ENCODE assay signal across 1 cellular context in the genomic region with DNA sequence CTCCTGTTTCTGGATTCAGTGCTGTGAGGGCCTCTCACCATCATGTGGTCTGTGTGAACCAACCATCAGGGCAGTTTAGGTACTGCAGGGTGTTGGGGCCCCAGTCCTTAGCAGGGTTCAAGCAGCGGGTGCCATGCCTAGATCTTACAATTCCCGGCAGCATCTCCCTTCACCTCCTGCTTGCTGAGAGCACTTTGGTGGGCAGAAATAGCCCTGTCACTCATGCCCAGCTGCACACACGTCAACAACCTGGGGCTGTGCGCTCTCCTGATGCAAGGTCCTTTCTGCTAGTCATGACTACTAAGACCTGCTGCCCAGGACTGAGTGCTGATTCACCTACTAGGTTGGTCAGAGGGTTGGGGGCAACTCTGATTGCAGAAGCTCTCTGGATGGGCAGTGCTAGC.
TF ChIP-seq lines count a peak whose summit lies in the region.

No MANE protein-coding gene starts in this region.

TF ChIP-seq in K562, 482 proteins besides CTCF, POLR2A, EP300 and RAD21 (continued from another document and continues in another):
- TF ChIP-seq, protein P1, sequence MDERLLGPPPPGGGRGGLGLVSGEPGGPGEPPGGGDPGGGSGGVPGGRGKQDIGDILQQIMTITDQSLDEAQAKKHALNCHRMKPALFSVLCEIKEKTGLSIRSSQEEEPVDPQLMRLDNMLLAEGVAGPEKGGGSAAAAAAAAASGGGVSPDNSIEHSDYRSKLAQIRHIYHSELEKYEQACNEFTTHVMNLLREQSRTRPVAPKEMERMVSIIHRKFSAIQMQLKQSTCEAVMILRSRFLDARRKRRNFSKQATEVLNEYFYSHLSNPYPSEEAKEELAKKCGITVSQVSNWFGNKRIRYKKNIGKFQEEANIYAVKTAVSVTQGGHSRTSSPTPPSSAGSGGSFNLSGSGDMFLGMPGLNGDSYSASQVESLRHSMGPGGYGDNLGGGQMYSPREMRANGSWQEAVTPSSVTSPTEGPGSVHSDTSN (CRISPR knock-in tag; IDR thresholded peaks at IDR 0.05; ENCODE audit: low read depth) = no peak
- TF ChIP-seq, protein P1 (tag; conservative IDR thresholded peaks at IDR 0.05; ENCODE audit: low read depth) = peak; percentile 55
- TF ChIP-seq NRF1 (conservative IDR thresholded peaks at IDR 0.05 in 1 of 2, IDR thresholded peaks at IDR 0.05 in 1 of 2) (0 out of 4 replicates have a peak, but pooled peaks of 1 of the 2 experiments have one; percentile 23), ELF2 (CRISPR knock-in tag; IDR thresholded peaks at IDR 0.05) (0 out of 2 replicates have a peak, but pooled peaks have one; percentile 23), THRAP3 (IDR thresholded peaks at IDR 0.05; ENCODE audit: borderline replicate concordance) (no peak), ZNF316 (IDR thresholded peaks at IDR 0.05) (peak; percentile 76), ZBTB17 (CRISPR knock-in tag; IDR thresholded peaks at IDR 0.05) (no peak), SIRT6 (IDR thresholded peaks at IDR 0.05; ENCODE audit: low read depth, low read length) (no peak), CEBPG (CRISPR knock-in tag; IDR thresholded peaks at IDR 0.05) (peak; percentile 43; the same call in 1 of the 2 replicates), CEBPG (tag; conservative IDR thresholded peaks at IDR 0.05 in 1 of 2, IDR thresholded peaks at IDR 0.05 in 1 of 2) (no peak), OTX1 (CRISPR knock-in tag; IDR thresholded peaks at IDR 0.05) (no peak; the same call in 1 of the 2 replicates), PHF8 (IDR thresholded peaks at IDR 0.05; ENCODE audit: borderline replicate concordance, low read length) (no peak; the same call in 1 of the 2 replicates), CREB1 (IDR thresholded peaks at IDR 0.05) (no peak), CREB1 (CRISPR knock-in tag; IDR thresholded peaks at IDR 0.05) (0 out of 2 replicates have a peak, but pooled peaks have one; percentile 62), ZSCAN29 (IDR thresholded peaks at IDR 0.05) (0 out of 2 replicates have a peak, but pooled peaks have one; percentile 42), TCF7L2 (IDR thresholded peaks at IDR 0.05; ENCODE audit: low read depth, low read length) (no peak)
- TF ChIP-seq, protein P2, sequence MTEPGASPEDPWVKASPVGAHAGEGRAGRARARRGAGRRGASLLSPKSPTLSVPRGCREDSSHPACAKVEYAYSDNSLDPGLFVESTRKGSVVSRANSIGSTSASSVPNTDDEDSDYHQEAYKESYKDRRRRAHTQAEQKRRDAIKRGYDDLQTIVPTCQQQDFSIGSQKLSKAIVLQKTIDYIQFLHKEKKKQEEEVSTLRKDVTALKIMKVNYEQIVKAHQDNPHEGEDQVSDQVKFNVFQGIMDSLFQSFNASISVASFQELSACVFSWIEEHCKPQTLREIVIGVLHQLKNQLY (CRISPR knock-in tag; conservative IDR thresholded peaks at IDR 0.05) = no peak
- TF ChIP-seq, protein P3, sequence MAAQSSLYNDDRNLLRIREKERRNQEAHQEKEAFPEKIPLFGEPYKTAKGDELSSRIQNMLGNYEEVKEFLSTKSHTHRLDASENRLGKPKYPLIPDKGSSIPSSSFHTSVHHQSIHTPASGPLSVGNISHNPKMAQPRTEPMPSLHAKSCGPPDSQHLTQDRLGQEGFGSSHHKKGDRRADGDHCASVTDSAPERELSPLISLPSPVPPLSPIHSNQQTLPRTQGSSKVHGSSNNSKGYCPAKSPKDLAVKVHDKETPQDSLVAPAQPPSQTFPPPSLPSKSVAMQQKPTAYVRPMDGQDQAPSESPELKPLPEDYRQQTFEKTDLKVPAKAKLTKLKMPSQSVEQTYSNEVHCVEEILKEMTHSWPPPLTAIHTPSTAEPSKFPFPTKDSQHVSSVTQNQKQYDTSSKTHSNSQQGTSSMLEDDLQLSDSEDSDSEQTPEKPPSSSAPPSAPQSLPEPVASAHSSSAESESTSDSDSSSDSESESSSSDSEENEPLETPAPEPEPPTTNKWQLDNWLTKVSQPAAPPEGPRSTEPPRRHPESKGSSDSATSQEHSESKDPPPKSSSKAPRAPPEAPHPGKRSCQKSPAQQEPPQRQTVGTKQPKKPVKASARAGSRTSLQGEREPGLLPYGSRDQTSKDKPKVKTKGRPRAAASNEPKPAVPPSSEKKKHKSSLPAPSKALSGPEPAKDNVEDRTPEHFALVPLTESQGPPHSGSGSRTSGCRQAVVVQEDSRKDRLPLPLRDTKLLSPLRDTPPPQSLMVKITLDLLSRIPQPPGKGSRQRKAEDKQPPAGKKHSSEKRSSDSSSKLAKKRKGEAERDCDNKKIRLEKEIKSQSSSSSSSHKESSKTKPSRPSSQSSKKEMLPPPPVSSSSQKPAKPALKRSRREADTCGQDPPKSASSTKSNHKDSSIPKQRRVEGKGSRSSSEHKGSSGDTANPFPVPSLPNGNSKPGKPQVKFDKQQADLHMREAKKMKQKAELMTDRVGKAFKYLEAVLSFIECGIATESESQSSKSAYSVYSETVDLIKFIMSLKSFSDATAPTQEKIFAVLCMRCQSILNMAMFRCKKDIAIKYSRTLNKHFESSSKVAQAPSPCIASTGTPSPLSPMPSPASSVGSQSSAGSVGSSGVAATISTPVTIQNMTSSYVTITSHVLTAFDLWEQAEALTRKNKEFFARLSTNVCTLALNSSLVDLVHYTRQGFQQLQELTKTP (IDR thresholded peaks at IDR 0.05; ENCODE audit: low read depth in 1 of 2, partially characterized antibody in 2 of 2) = no peak
- TF ChIP-seq, protein P4, sequence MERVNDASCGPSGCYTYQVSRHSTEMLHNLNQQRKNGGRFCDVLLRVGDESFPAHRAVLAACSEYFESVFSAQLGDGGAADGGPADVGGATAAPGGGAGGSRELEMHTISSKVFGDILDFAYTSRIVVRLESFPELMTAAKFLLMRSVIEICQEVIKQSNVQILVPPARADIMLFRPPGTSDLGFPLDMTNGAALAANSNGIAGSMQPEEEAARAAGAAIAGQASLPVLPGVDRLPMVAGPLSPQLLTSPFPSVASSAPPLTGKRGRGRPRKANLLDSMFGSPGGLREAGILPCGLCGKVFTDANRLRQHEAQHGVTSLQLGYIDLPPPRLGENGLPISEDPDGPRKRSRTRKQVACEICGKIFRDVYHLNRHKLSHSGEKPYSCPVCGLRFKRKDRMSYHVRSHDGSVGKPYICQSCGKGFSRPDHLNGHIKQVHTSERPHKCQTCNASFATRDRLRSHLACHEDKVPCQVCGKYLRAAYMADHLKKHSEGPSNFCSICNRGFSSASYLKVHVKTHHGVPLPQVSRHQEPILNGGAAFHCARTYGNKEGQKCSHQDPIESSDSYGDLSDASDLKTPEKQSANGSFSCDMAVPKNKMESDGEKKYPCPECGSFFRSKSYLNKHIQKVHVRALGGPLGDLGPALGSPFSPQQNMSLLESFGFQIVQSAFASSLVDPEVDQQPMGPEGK (CRISPR knock-in tag; IDR thresholded peaks at IDR 0.05; ENCODE audit: borderline replicate concordance) = no peak
- TF ChIP-seq, protein P5, sequence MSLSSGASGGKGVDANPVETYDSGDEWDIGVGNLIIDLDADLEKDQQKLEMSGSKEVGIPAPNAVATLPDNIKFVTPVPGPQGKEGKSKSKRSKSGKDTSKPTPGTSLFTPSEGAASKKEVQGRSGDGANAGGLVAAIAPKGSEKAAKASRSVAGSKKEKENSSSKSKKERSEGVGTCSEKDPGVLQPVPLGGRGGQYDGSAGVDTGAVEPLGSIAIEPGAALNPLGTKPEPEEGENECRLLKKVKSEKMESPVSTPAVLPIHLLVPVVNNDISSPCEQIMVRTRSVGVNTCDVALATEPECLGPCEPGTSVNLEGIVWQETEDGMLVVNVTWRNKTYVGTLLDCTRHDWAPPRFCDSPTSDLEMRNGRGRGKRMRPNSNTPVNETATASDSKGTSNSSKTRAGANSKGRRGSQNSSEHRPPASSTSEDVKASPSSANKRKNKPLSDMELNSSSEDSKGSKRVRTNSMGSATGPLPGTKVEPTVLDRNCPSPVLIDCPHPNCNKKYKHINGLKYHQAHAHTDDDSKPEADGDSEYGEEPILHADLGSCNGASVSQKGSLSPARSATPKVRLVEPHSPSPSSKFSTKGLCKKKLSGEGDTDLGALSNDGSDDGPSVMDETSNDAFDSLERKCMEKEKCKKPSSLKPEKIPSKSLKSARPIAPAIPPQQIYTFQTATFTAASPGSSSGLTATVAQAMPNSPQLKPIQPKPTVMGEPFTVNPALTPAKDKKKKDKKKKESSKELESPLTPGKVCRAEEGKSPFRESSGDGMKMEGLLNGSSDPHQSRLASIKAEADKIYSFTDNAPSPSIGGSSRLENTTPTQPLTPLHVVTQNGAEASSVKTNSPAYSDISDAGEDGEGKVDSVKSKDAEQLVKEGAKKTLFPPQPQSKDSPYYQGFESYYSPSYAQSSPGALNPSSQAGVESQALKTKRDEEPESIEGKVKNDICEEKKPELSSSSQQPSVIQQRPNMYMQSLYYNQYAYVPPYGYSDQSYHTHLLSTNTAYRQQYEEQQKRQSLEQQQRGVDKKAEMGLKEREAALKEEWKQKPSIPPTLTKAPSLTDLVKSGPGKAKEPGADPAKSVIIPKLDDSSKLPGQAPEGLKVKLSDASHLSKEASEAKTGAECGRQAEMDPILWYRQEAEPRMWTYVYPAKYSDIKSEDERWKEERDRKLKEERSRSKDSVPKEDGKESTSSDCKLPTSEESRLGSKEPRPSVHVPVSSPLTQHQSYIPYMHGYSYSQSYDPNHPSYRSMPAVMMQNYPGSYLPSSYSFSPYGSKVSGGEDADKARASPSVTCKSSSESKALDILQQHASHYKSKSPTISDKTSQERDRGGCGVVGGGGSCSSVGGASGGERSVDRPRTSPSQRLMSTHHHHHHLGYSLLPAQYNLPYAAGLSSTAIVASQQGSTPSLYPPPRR (CRISPR knock-in tag; IDR thresholded peaks at IDR 0.05; ENCODE audit: borderline replicate concordance) = no peak
- TF ChIP-seq, protein P6, sequence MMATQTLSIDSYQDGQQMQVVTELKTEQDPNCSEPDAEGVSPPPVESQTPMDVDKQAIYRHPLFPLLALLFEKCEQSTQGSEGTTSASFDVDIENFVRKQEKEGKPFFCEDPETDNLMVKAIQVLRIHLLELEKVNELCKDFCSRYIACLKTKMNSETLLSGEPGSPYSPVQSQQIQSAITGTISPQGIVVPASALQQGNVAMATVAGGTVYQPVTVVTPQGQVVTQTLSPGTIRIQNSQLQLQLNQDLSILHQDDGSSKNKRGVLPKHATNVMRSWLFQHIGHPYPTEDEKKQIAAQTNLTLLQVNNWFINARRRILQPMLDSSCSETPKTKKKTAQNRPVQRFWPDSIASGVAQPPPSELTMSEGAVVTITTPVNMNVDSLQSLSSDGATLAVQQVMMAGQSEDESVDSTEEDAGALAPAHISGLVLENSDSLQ (IDR thresholded peaks at IDR 0.05) = peak; percentile 90
